21 cellular contexts compared by ENCODE assay signal in genomic region chr11:102615077-102615893, GRCh38. TPM values are rescaled to one million over a fixed set of nuclear protein-coding genes. Genes with fewer than 3 reads are reported as not detected.
DNase-seq lines count a peak whose midpoint lies in the region; ATAC-seq, FAIRE-seq and TF ChIP-seq lines count a peak whose summit lies in the region.
"Had no signal": no experiment of that assay in that cellular context is flagged by ENCODE, and none has a peak within 500 bp of the region (broad histone marks: within the 10 kb centered on the region; RNA-seq: fewer than 3 reads in every experiment).

No MANE protein-coding gene starts in this region.

- no peak for TF ChIP-seq RAD21 in HCT116 (IDR thresholded peaks at IDR 0.05; ENCODE audit: low read depth)

- H3K36me3 Mint-ChIP-seq in memory B cell: no peaks in the 10 kb centered on the region
- H3K36me3 Mint-ChIP-seq: activated naive CD8-positive, alpha-beta T cell had no signal

- no peak overlapping the region for H3K27ac ChIP-seq in HCT116 (ENCODE audit: low read depth, low read length)

- peak; percentile 100 for FAIRE-seq in TTC549 (lab: Jason Lieb, UNC)

- no peaks in the 10 kb centered on the region for H3K9me2 ChIP-seq in HCT116 (ENCODE audit: insufficient read depth)

- H2AFZ ChIP-seq in HCT116 (ENCODE audit: low read depth, low read length, poor library complexity, severe bottlenecking): peak overlapping the region; percentile 56

- H3K27me3 ChIP-seq in HCT116 (ENCODE audit: insufficient read depth, low read length): no peaks in the 10 kb centered on the region
- H3K27me3 ChIP-seq: BE2C had no signal

- peaks cover 2% of the 10 kb centered on the region for H3K27me3 Mint-ChIP-seq in memory B cell
- H3K27me3 Mint-ChIP-seq: activated naive CD8-positive, alpha-beta T cell; activated T-cell treated with anti-CD3 and anti-CD28 coated beads, Interleukin-2, amount 50 U/mL, for 24 hours had no signal

- H3K36me3 ChIP-seq in HCT116 (ENCODE audit: control insufficient read depth in 1 of 2, insufficient read depth in 2 of 2, low read length in 2 of 2): no peaks in the 10 kb centered on the region
- H3K36me3 ChIP-seq: BE2C had no signal

- CTCF ChIA-PET in HCT116 (lab: Charles Lee): interaction anchor here (0.9 to 3.7 kb wide), 5 partner anchors 52 to 753 kb away, joined by 3 to 60 read pairs (median 30); no protein-coding TSS in a partner anchor

- H3K9me3 ChIP-seq in HCT116 (ENCODE audit: control insufficient read depth in 1 of 2, insufficient read depth in 1 of 2, low read depth in 1 of 2, low read length in 2 of 2): no peaks in the 10 kb centered on the region
- H3K9me3 ChIP-seq: BE2C had no signal

- intact Hi-C loops in HCT116 (cut with micrococcal nuclease): no loop called here

- RAD21 ChIA-PET in HCT116 (lab: Charles Lee; ENCODE audit: low non-redundant PET in 1 of 2, low total read pairs in 2 of 2, uncharacterized antibody in 2 of 2, unreplicated experiment in 2 of 2): interaction anchor here in 1 of 2 experiments (1.2 kb wide), 1 partner anchor 274 kb away, joined by 3 read pairs; no protein-coding TSS in a partner anchor

- no peaks in the 10 kb centered on the region for H4K20me1 ChIP-seq in HCT116 (ENCODE audit: insufficient read depth)

- peak overlapping the region; percentile 32 for H3K4me2 ChIP-seq in HCT116 (ENCODE audit: low read length)

- H3K27ac Mint-ChIP-seq in memory B cell: peak overlapping the region; percentile 12
- H3K27ac Mint-ChIP-seq: activated naive CD8-positive, alpha-beta T cell; activated T-cell treated with anti-CD3 and anti-CD28 coated beads, Interleukin-2, amount 50 U/mL, for 24 hours had no signal

- no peak for TF ChIP-seq POLR2A in HCT116 (IDR thresholded peaks at IDR 0.05; ENCODE audit: borderline replicate concordance, extremely low read depth, insufficient read depth, insufficient read length)

- no peak overlapping the region for H3K4me3 ChIP-seq in HCT116 (replicated peaks in 1 of 2; ENCODE audit: low read depth in 1 of 2, low read length in 2 of 2)

- no peak overlapping the region for H3K4me3 Mint-ChIP-seq in memory B cell
- H3K4me3 Mint-ChIP-seq: activated naive CD8-positive, alpha-beta T cell; activated T-cell treated with anti-CD3 and anti-CD28 coated beads, Interleukin-2, amount 50 U/mL, for 24 hours had no signal

- BruUV-seq in HCT116 (replicated peaks; lab: Mats Ljungman, UMichigan): no TSS peak

- ATAC-seq in HCT116 (no peak), memory B cell (ENCODE audit: low read depth) (no peak), GM19035 (IDR thresholded peaks at IDR 0.05; ENCODE audit: unreplicated experiment) (no peak), GM18873 (IDR thresholded peaks at IDR 0.05; ENCODE audit: low FRiP score, unreplicated experiment) (no peak)
- ATAC-seq: left ventricle myocardium superior; stimulated activated naive CD8-positive, alpha-beta T cell treated with anti-CD3 and anti-CD28 coated beads, Interleukin-15, Interleukin-2, amounts not matched to agents 100 U/mL and 50 U/mL, for 24 hours had no signal

- H3K4me1 ChIP-seq in HCT116 (ENCODE audit: control insufficient read depth in 1 of 2, insufficient read depth in 2 of 2, low read length in 2 of 2): peaks cover 18 to 54% of the 10 kb centered on the region in 2 experiments
- H3K4me1 ChIP-seq: BE2C had no signal

- peaks cover 10% of the 10 kb centered on the region for H3K4me1 Mint-ChIP-seq in memory B cell

- no peak for TF ChIP-seq CTCF in HCT116 (IDR thresholded peaks at IDR 0.05 in 2 of 3, conservative IDR thresholded peaks at IDR 0.05 in 1 of 3; ENCODE audit: borderline replicate concordance in 1 of 3, insufficient read depth in 1 of 3, low read depth in 2 of 3, low read length in 2 of 3)

- POLR2A ChIA-PET in HCT116 (lab: Charles Lee): no interaction called here

- no peak overlapping the region for H3K9ac ChIP-seq in HCT116 (ENCODE audit: low read length)

- no peaks in the 10 kb centered on the region for H3K79me2 ChIP-seq in HCT116 (ENCODE audit: insufficient read depth, low read length)

- no peaks in the 10 kb centered on the region for H3K9me3 Mint-ChIP-seq in memory B cell
- H3K9me3 Mint-ChIP-seq: activated T-cell treated with anti-CD3 and anti-CD28 coated beads, Interleukin-2, amount 50 U/mL, for 24 hours had no signal

- peak; percentile 92 for DNase-seq in DMS53 (lab: John Stamatoyannopoulos, UW)
- DNase-seq in HCT116 (ENCODE audit: low read depth, low spot score): no peak
- DNase-seq in memory B cell (ENCODE audit: low spot score in 2 of 2): no peak
- no peak for DNase-seq in UCSD-AML1 (lab: John Stamatoyannopoulos, UW; ENCODE audit: unreplicated experiment)
- no peak for DNase-seq in inferior parietal cortex (ENCODE audit: extremely low spot score)
- DNase-seq: activated T-cell treated with anti-CD3 and anti-CD28 coated beads, Interleukin-2, amount 50 U/mL, for 24 hours; BE2C; DMS79 treated with DMSO at 0.1 percent for 48 hours; H7; hippocampal formation; left ventricle myocardium superior; NCI-H1092; posterior cingulate gyrus; SHP77; stimulated activated naive CD8-positive, alpha-beta T cell treated with anti-CD3 and anti-CD28 coated beads, Interleukin-15, Interleukin-2, amounts not matched to agents 100 U/mL and 50 U/mL, for 24 hours; T1000 had no signal

TF ChIP-seq in HCT116, 20 proteins besides CTCF, POLR2A, EP300 and RAD21:
- TF ChIP-seq ZFX (IDR thresholded peaks at IDR 0.05) (no peak), FOSL1 (IDR thresholded peaks at IDR 0.05; ENCODE audit: low read depth) (no peak), ZNF274 (IDR thresholded peaks at IDR 0.05; ENCODE audit: low read depth, low read length) (no peak), JUND (IDR thresholded peaks at IDR 0.05) (no peak), MAX (IDR thresholded peaks at IDR 0.05) (no peak), TCF7L2 (IDR thresholded peaks at IDR 0.05; ENCODE audit: borderline replicate concordance, extremely low read depth, insufficient read depth, insufficient read length) (no peak), SP1 (IDR thresholded peaks at IDR 0.05; ENCODE audit: low read depth) (no peak), CBX3 (IDR thresholded peaks at IDR 0.05; ENCODE audit: low read depth) (no peak), ATF3 (IDR thresholded peaks at IDR 0.05) (no peak), EZH2phosphoT487 (IDR thresholded peaks at IDR 0.05; ENCODE audit: borderline replicate concordance) (no peak), EGR1 (IDR thresholded peaks at IDR 0.05; ENCODE audit: low read depth) (no peak)
TF ChIP-seq in HCT116: peak in this region for 0.

RNA-seq across cellular contexts. Expression of gene MMP20, which starts 9.8 kb away (rescaled TPM):
- 0.30 TPM for total RNA-seq in HCT116 (2021; ENCODE audit: unreplicated experiment)
- 0.04 TPM in 1 of 2 replicates, not detected in the other for polyA plus RNA-seq in HCT116 (2012)
- total RNA-seq: H7, HT-29, left ventricle myocardium superior had no signal
